ENCODE assay signal across 1 cellular context in the genomic region with DNA sequence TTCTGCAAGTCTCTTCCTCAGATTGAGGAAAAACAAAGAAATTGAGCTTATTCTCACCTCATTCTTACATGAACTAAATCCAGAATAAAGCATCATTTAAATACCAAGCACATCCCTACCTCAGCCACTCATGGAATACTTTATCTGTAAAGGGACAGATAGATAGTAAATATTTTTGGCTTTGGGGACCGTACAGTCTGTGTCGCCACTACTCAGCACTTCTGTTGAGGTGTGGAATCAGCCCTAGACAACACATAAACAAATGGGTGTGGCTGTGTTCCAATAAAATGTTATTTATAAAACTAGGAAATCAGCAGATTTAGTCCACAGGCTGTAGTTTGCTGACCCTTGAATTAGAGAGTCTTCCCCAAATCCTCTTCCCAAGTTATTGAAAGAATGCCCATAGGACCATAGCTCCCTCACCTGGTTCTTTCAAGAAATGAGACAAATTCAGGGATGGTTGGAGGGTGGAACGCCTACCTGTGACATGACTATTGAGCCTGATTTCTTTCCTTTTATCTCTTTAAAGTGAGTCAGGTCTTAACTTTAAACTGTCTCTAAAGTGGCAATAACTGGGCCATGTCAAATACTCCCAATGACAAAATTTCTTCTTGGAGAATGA.
TF ChIP-seq lines count a peak whose summit lies in the region.

No MANE protein-coding gene starts in this region.

TF ChIP-seq in H1, 55 proteins besides CTCF, POLR2A, EP300 and RAD21 (continued from another document):
- TF ChIP-seq, protein P1, sequence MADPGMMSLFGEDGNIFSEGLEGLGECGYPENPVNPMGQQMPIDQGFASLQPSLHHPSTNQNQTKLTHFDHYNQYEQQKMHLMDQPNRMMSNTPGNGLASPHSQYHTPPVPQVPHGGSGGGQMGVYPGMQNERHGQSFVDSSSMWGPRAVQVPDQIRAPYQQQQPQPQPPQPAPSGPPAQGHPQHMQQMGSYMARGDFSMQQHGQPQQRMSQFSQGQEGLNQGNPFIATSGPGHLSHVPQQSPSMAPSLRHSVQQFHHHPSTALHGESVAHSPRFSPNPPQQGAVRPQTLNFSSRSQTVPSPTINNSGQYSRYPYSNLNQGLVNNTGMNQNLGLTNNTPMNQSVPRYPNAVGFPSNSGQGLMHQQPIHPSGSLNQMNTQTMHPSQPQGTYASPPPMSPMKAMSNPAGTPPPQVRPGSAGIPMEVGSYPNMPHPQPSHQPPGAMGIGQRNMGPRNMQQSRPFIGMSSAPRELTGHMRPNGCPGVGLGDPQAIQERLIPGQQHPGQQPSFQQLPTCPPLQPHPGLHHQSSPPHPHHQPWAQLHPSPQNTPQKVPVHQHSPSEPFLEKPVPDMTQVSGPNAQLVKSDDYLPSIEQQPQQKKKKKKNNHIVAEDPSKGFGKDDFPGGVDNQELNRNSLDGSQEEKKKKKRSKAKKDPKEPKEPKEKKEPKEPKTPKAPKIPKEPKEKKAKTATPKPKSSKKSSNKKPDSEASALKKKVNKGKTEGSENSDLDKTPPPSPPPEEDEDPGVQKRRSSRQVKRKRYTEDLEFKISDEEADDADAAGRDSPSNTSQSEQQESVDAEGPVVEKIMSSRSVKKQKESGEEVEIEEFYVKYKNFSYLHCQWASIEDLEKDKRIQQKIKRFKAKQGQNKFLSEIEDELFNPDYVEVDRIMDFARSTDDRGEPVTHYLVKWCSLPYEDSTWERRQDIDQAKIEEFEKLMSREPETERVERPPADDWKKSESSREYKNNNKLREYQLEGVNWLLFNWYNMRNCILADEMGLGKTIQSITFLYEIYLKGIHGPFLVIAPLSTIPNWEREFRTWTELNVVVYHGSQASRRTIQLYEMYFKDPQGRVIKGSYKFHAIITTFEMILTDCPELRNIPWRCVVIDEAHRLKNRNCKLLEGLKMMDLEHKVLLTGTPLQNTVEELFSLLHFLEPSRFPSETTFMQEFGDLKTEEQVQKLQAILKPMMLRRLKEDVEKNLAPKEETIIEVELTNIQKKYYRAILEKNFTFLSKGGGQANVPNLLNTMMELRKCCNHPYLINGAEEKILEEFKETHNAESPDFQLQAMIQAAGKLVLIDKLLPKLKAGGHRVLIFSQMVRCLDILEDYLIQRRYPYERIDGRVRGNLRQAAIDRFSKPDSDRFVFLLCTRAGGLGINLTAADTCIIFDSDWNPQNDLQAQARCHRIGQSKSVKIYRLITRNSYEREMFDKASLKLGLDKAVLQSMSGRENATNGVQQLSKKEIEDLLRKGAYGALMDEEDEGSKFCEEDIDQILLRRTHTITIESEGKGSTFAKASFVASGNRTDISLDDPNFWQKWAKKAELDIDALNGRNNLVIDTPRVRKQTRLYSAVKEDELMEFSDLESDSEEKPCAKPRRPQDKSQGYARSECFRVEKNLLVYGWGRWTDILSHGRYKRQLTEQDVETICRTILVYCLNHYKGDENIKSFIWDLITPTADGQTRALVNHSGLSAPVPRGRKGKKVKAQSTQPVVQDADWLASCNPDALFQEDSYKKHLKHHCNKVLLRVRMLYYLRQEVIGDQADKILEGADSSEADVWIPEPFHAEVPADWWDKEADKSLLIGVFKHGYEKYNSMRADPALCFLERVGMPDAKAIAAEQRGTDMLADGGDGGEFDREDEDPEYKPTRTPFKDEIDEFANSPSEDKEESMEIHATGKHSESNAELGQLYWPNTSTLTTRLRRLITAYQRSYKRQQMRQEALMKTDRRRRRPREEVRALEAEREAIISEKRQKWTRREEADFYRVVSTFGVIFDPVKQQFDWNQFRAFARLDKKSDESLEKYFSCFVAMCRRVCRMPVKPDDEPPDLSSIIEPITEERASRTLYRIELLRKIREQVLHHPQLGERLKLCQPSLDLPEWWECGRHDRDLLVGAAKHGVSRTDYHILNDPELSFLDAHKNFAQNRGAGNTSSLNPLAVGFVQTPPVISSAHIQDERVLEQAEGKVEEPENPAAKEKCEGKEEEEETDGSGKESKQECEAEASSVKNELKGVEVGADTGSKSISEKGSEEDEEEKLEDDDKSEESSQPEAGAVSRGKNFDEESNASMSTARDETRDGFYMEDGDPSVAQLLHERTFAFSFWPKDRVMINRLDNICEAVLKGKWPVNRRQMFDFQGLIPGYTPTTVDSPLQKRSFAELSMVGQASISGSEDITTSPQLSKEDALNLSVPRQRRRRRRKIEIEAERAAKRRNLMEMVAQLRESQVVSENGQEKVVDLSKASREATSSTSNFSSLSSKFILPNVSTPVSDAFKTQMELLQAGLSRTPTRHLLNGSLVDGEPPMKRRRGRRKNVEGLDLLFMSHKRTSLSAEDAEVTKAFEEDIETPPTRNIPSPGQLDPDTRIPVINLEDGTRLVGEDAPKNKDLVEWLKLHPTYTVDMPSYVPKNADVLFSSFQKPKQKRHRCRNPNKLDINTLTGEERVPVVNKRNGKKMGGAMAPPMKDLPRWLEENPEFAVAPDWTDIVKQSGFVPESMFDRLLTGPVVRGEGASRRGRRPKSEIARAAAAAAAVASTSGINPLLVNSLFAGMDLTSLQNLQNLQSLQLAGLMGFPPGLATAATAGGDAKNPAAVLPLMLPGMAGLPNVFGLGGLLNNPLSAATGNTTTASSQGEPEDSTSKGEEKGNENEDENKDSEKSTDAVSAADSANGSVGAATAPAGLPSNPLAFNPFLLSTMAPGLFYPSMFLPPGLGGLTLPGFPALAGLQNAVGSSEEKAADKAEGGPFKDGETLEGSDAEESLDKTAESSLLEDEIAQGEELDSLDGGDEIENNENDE (IDR thresholded peaks at IDR 0.05; ENCODE audit: insufficient replicate concordance, low read length): no peak
- TF ChIP-seq TEAD4 (IDR thresholded peaks at IDR 0.05; ENCODE audit: low read depth, low read length) (peak; percentile 18; the same call in 1 of the 2 replicates), EZH2 (IDR thresholded peaks at IDR 0.05; ENCODE audit: low read depth, low read length, severe bottlenecking) (no peak), JUN (IDR thresholded peaks at IDR 0.05; ENCODE audit: low read depth, low read length) (0 out of 2 replicates have a peak, but pooled peaks have one; percentile 11)
